In genomic region chr7:44846816-44847508, GRCh38 we compare ENCODE assay signal across 8 cellular contexts. TPM values are rescaled to one million over a fixed set of nuclear protein-coding genes. Genes with fewer than 3 reads are reported as not detected.
DNase-seq lines count a peak whose midpoint lies in the region; ATAC-seq and TF ChIP-seq lines count a peak whose summit lies in the region.

No MANE protein-coding gene starts in this region.

- intact Hi-C loops in CD4-positive, alpha-beta memory T cell (cut with micrococcal nuclease) = loop anchor here (1.0 to 5.0 kb wide), 5 partner anchors 99 to 259 kb away; partner anchors contain the start of genes OGDH and ZMIZ2

- peaks cover 0 to 1% of the 10 kb centered on the region in 2 donors for H3K27me3 Mint-ChIP-seq in CD4-positive, alpha-beta memory T cell
- no peaks in the 10 kb centered on the region for H3K27me3 Mint-ChIP-seq in naive B cell

- peaks cover 35% of the 10 kb centered on the region for H3K4me1 ChIP-seq in CD4-positive, alpha-beta memory T cell (ENCODE audit: insufficient read depth, low read length)
- peaks cover 42% of the 10 kb centered on the region for H3K4me1 ChIP-seq in KMS-11 (ENCODE audit: low read depth, poor library complexity, severe bottlenecking)

- CTCF ChIA-PET in CD4-positive, alpha-beta memory T cell (lab: Charles Lee; ENCODE audit: partially characterized antibody) = interaction anchor here (0.6 to 3.7 kb wide), 22 partner anchors 10 to 289 kb away, joined by 3 to 34 read pairs (median 3); partner anchors contain the start of genes PURB and TMED4

- H3K36me3 ChIP-seq in CD4-positive, alpha-beta memory T cell (ENCODE audit: insufficient read depth, low read length) = peaks cover 6% of the 10 kb centered on the region
- no peaks in the 10 kb centered on the region for H3K36me3 ChIP-seq in KMS-11 (ENCODE audit: insufficient read depth)

- no peak for TF ChIP-seq CTCF in KMS-11 (conservative IDR thresholded peaks at IDR 0.05; ENCODE audit: low read depth, low read length)

- peak in 1 of 2 donors; percentile 14 for ATAC-seq in naive B cell (ENCODE audit: low read depth in 2 of 2)

- peaks cover 29% of the 10 kb centered on the region for H4K20me1 ChIP-seq in KMS-11 (ENCODE audit: insufficient read depth)

- no peak for DNase-seq in CD4-positive, alpha-beta memory T cell
- DNase-seq in caudate nucleus (lab: John Stamatoyannopoulos, UW) (no peak), naive B cell (no peak), NCI-H2107 treated with DMSO at 0.1 percent for 48 hours (lab: John Stamatoyannopoulos, UW; ENCODE audit: unreplicated experiment) (no peak), T-helper 9 cell (no peak), AML-193 (lab: John Stamatoyannopoulos, UW) (no peak), GM19240 (ENCODE audit: insufficient read length, low spot score) (no peak)

- peak overlapping the region; percentile 43; the same call in 1 of the 2 replicates for H2AFZ ChIP-seq in KMS-11 (ENCODE audit: low read depth)

- H3K27ac ChIP-seq in CD4-positive, alpha-beta memory T cell (ENCODE audit: low read depth, low read length) = peak overlapping the region; percentile 90
- H3K27ac ChIP-seq in KMS-11 (peak overlapping the region; percentile 80), caudate nucleus (ENCODE audit: low read depth, low read length) (peak overlapping the region; percentile 84)

- H3K9me3 ChIP-seq in CD4-positive, alpha-beta memory T cell (ENCODE audit: control insufficient read depth in 1 of 2, low read length in 2 of 2) = no peaks in the 10 kb centered on the region

- H3K9ac ChIP-seq in KMS-11 = peak overlapping the region; percentile 88

- peak overlapping the region; percentile 49 to 62 for H3K4me3 ChIP-seq in CD4-positive, alpha-beta memory T cell (ENCODE audit: low read length in 2 of 2)
- no peak overlapping the region for H3K4me3 ChIP-seq in KMS-11 (IDR thresholded peaks at IDR 0.05; ENCODE audit: insufficient read depth, low read depth, low read length)

- H3K36me3 Mint-ChIP-seq in CD4-positive, alpha-beta memory T cell = peaks cover 5 to 21% of the 10 kb centered on the region in 2 donors
- peaks cover 0 to 8% of the 10 kb centered on the region in 2 donors for H3K36me3 Mint-ChIP-seq in naive B cell

- H3K79me2 ChIP-seq in KMS-11 (ENCODE audit: insufficient read depth, low read depth) = peaks cover 53% of the 10 kb centered on the region

- peaks cover 0 to 2% (median 0%) of the 10 kb centered on the region in 8 donors for H3K9me3 Mint-ChIP-seq in CD4-positive, alpha-beta memory T cell
- H3K9me3 Mint-ChIP-seq in naive B cell = no peaks in the 10 kb centered on the region

- peak overlapping the region; percentile 74 for H3K4me2 ChIP-seq in KMS-11

- no peaks in the 10 kb centered on the region for H3K27me3 ChIP-seq in CD4-positive, alpha-beta memory T cell (ENCODE audit: insufficient read depth, low read length)
- H3K27me3 ChIP-seq in KMS-11 (ENCODE audit: insufficient read depth, low read depth) = no peaks in the 10 kb centered on the region

- peak overlapping the region; percentile 87 to 98 (median 96) for H3K4me3 Mint-ChIP-seq in CD4-positive, alpha-beta memory T cell
- H3K4me3 Mint-ChIP-seq in naive B cell = peak overlapping the region; percentile 83 to 98 (median 94)

- POLR2A ChIA-PET in CD4-positive, alpha-beta memory T cell (lab: Charles Lee; ENCODE audit: partially characterized antibody) = interaction anchor here (0.7 to 5.2 kb wide), 32 partner anchors 9 to 357 kb away, joined by 3 to 65 read pairs (median 8); partner anchors contain the start of genes DDX56, NUDCD3, OGDH and PPIA

- peak overlapping the region; percentile 97 to 100 (median 100) for H3K27ac Mint-ChIP-seq in CD4-positive, alpha-beta memory T cell
- peak overlapping the region; percentile 95 to 99 (median 99) for H3K27ac Mint-ChIP-seq in naive B cell

- peaks cover 23 to 51% (median 31%) of the 10 kb centered on the region in 4 donors for H3K4me1 Mint-ChIP-seq in CD4-positive, alpha-beta memory T cell
- peaks cover 26 to 43% (median 38%) of the 10 kb centered on the region in 3 donors for H3K4me1 Mint-ChIP-seq in naive B cell

RNA-seq across cellular contexts. Expression of gene H2AZ2, which starts 0.9 kb away (rescaled TPM):
- total RNA-seq in CD4-positive, alpha-beta memory T cell = 100 to 1,000 TPM; 168 to 169 TPM
- polyA plus RNA-seq in CD4-positive, alpha-beta memory T cell = 100 to 1,000 TPM; 231 to 236 TPM
- 100 to 1,000 TPM; 128 to 168 (median 145) TPM for polyA plus RNA-seq in naive B cell (ENCODE audit: low read depth in 6 of 6)

RNA-seq across cellular contexts. Expression of gene PURB, which starts 38.4 kb away (rescaled TPM):
- 10 to 100 TPM; 26.6 to 27.4 TPM for total RNA-seq in CD4-positive, alpha-beta memory T cell
- polyA plus RNA-seq in CD4-positive, alpha-beta memory T cell = 1 to 10 TPM; 1.1 to 2.2 TPM
- polyA plus RNA-seq in naive B cell (ENCODE audit: low read depth in 6 of 6) = 1 to 10 TPM; 2.9 to 4.5 (median 3.5) TPM

RNA-seq across cellular contexts. Expression of gene PPIA, which starts 50.5 kb away (rescaled TPM):
- 100 to 1,000 TPM; 677 to 707 TPM for total RNA-seq in CD4-positive, alpha-beta memory T cell
- 1,000 to 10,000 TPM; 2,815 to 3,590 TPM for polyA plus RNA-seq in CD4-positive, alpha-beta memory T cell
- 1,000 to 10,000 TPM; 2,925 to 4,431 (median 4,097) TPM for polyA plus RNA-seq in naive B cell (ENCODE audit: low read depth in 6 of 6)
